21 cellular contexts compared by ENCODE assay signal in the genomic region with DNA sequence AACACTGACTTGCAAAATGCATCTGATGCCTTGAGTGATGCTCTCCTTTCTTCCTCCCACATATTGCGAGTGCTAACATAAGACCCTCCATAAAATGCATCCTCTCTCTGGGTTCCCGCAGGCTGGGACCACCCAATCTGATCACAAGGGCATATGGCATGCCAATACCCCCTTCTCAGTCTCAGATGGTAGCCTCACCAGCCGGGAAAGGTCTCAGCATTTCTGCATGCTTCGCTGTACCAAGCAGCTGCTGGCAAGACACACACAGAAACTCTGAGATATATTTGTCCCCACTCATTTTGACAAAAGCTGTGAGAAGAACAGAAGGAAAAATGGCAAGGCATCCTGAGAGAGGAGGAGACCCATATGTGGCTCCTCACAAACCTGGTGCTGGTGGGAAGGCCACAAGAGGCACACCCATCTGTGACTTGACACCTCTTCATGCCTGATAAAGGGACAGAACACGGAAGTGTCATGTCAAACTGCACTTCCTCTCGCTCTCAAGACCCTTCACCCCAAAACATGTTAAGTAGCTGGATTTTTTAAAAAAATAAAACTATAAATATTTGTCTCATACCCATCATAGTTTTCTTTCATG.
"Had no signal": no experiment of that assay in that cellular context is flagged by ENCODE, and none has a peak within 500 bp of the region (broad histone marks: within the 10 kb centered on the region; RNA-seq: fewer than 3 reads in every experiment).

No MANE protein-coding gene starts in this region.

- H3K4me3 Mint-ChIP-seq: activated CD4-positive, alpha-beta T cell treated with anti-CD3 and anti-CD28 coated beads for 36 hours; activated CD8-positive, alpha-beta T cell treated with anti-CD3 and anti-CD28 coated beads for 36 hours; activated naive CD8-positive, alpha-beta T cell; activated T-cell treated with anti-CD3 and anti-CD28 coated beads, Interleukin-2, amount 50 U/mL, for 4 hours; memory B cell; nephron; stimulated activated naive CD8-positive, alpha-beta T cell treated with anti-CD3 and anti-CD28 coated beads, Interleukin-15, amount 100 ng/mL, for 72 hours; T-cell had no signal

- H3K4me1 ChIP-seq: prostate gland, testis had no signal

- H3K27me3 ChIP-seq: gastroesophageal sphincter, sigmoid colon, testis, upper lobe of right lung had no signal

- H3K27ac ChIP-seq: epithelial cell of prostate, gastroesophageal sphincter, heart right ventricle, left ventricle myocardium inferior, prostate gland, sigmoid colon, testis, upper lobe of right lung had no signal

- ATAC-seq: activated CD4-positive, alpha-beta T cell treated with anti-CD3 and anti-CD28 coated beads for 36 hours; activated CD8-positive, alpha-beta T cell treated with anti-CD3 and anti-CD28 coated beads for 36 hours; activated T-cell treated with anti-CD3 and anti-CD28 coated beads, Interleukin-2, amount 50 U/mL, for 4 hours; gastroesophageal sphincter; heart right ventricle; stimulated activated naive CD8-positive, alpha-beta T cell treated with anti-CD3 and anti-CD28 coated beads, Interleukin-15, amount 100 ng/mL, for 72 hours; T-cell had no signal

- H3K36me3 ChIP-seq: gastroesophageal sphincter, heart right ventricle, left ventricle myocardium inferior, prostate gland, sigmoid colon, upper lobe of right lung had no signal

- H3K9me3 Mint-ChIP-seq: activated T-cell treated with anti-CD3 and anti-CD28 coated beads, Interleukin-2, amount 50 U/mL, for 4 hours; memory B cell; nephron; T-cell had no signal

- H3K4me3 ChIP-seq: gastroesophageal sphincter, heart right ventricle, left ventricle myocardium inferior, prostate gland, sigmoid colon, testis, upper lobe of right lung had no signal

- H3K9me3 ChIP-seq: gastroesophageal sphincter, heart right ventricle, left ventricle myocardium inferior, prostate gland, sigmoid colon, testis, upper lobe of right lung had no signal

- H3K27ac Mint-ChIP-seq: activated CD4-positive, alpha-beta T cell treated with anti-CD3 and anti-CD28 coated beads for 36 hours; activated CD8-positive, alpha-beta T cell treated with anti-CD3 and anti-CD28 coated beads for 36 hours; activated naive CD8-positive, alpha-beta T cell; memory B cell; nephron; stimulated activated naive CD8-positive, alpha-beta T cell treated with anti-CD3 and anti-CD28 coated beads, Interleukin-15, amount 100 ng/mL, for 72 hours; T-cell had no signal

- H3K27me3 Mint-ChIP-seq: activated CD4-positive, alpha-beta T cell treated with anti-CD3 and anti-CD28 coated beads for 36 hours; activated CD8-positive, alpha-beta T cell treated with anti-CD3 and anti-CD28 coated beads for 36 hours; activated naive CD8-positive, alpha-beta T cell; memory B cell; stimulated activated naive CD8-positive, alpha-beta T cell treated with anti-CD3 and anti-CD28 coated beads, Interleukin-15, amount 100 ng/mL, for 72 hours; T-cell had no signal

- DNase-seq: activated CD4-positive, alpha-beta T cell treated with anti-CD3 and anti-CD28 coated beads for 36 hours; activated CD8-positive, alpha-beta T cell treated with anti-CD3 and anti-CD28 coated beads for 36 hours; activated effector memory CD4-positive, alpha-beta T cell treated with anti-CD3 and anti-CD28 coated beads, Interleukin-2, amount 50 U/mL, for 16 hours; activated T-cell treated with anti-CD3 and anti-CD28 coated beads, Interleukin-2, amount 50 U/mL, for 4 hours; amniotic stem cell; effector memory CD4-positive, alpha-beta T cell; heart right ventricle; left ventricle myocardium inferior; sigmoid colon; stimulated activated CD4-positive, alpha-beta T cell treated with anti-CD3 and anti-CD28 coated beads, Interleukin-1b, Interleukin-23, amount 100 ng/mL, for 48 hours; stimulated activated naive CD8-positive, alpha-beta T cell treated with anti-CD3 and anti-CD28 coated beads, Interleukin-15, amount 100 ng/mL, for 72 hours; T-cell; T1000; testis; upper lobe of right lung had no signal
